Comparison of ENCODE assay signal across 7 cellular contexts in the genomic region with DNA sequence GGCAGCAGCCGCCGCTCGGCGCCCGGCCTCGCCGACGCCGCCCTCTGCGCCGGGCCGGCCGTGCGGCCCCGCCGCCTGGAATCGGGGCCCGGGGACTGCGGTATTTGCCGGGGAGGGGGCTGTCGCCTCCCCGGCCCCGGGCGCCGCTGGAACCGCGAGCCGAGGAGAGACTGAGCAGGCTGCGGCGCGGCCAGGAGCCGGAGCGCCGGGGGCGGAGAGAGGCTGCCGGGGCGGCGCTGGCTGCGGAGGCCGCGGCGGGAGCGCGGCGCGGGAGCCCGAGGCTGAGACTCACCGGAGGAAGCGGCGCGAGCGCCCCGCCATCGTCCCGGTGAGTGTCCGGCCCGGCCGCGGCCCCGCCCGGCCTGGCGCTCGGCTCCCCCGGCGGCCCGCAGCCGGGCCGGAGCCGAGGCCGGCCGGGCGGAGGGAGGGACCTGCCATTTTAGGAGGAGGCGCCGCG. TPM values are rescaled to one million over a fixed set of nuclear protein-coding genes. Genes with fewer than 3 reads are reported as not detected.
DNase-seq lines count a peak whose midpoint lies in the region; ATAC-seq and TF ChIP-seq lines count a peak whose summit lies in the region.

No MANE protein-coding gene starts in this region.

- peak overlapping the region; percentile 80 for H3K4me3 ChIP-seq in brain microvascular endothelial cell (ENCODE audit: low read depth, low read length)
- H3K4me3 ChIP-seq in lung, result peak overlapping the region; percentile 81
- H3K4me3 ChIP-seq in urinary bladder (ENCODE audit: low read depth, low read length), result peak overlapping the region; percentile 95

- H3K36me3 Mint-ChIP-seq in IgD-negative memory B cell, result no peaks in the 10 kb centered on the region

- no peak for ATAC-seq in lung (ENCODE audit: insufficient read depth, low FRiP score)

- H3K27ac ChIP-seq in brain microvascular endothelial cell (peak overlapping the region; percentile 98), lung (ENCODE audit: low read depth in 1 of 2, low read length in 1 of 2) (peak overlapping the region; percentile 100), urinary bladder (ENCODE audit: low read depth) (peak overlapping the region; percentile 100)

- no peak for TF ChIP-seq CTCF in GM13976 (IDR thresholded peaks at IDR 0.05; ENCODE audit: borderline replicate concordance, control extremely low read depth, extremely low read depth, insufficient read depth, missing control alignments)
- TF ChIP-seq CTCF in brain microvascular endothelial cell (IDR thresholded peaks at IDR 0.05; ENCODE audit: low read depth, low read length, missing control alignments), result no peak
- TF ChIP-seq CTCF in lung (IDR thresholded peaks at IDR 0.05; ENCODE audit: control extremely low read depth, extremely low read depth), result no peak

- peak overlapping the region in 3 of 4 donors; percentile 87 to 100 (median 97) for H3K4me3 Mint-ChIP-seq in IgD-negative memory B cell

- DNase-seq in GM13976 (ENCODE audit: low spot score) (peak; percentile 38), brain microvascular endothelial cell (no peak), lung (ENCODE audit: low spot score) (no peak), NCI-H1694 (lab: John Stamatoyannopoulos, UW) (no peak), GM19240 (ENCODE audit: insufficient read length, low spot score) (no peak)

- H3K9me3 ChIP-seq in lung (ENCODE audit: control insufficient read depth in 2 of 2, insufficient read depth in 1 of 2, low read length in 1 of 2), result no peaks in the 10 kb centered on the region

- H3K27me3 Mint-ChIP-seq in IgD-negative memory B cell, result no peaks in the 10 kb centered on the region

- H3K9me3 Mint-ChIP-seq in IgD-negative memory B cell, result peaks cover 0 to 4% (median 0%) of the 10 kb centered on the region in 3 donors

- H3K27ac Mint-ChIP-seq in IgD-negative memory B cell, result peak overlapping the region in 2 of 3 donors; percentile 96 to 99

- in situ Hi-C loops in GM13976 (cut with MboI; ENCODE audit: low sequenced_read_pairs, unreplicated experiment), result no loop called here
- in situ Hi-C loops in brain microvascular endothelial cell (cut with HindIII; ENCODE audit: low pct_ligation_motif_present, low sequenced_read_pairs), result no loop called here

- peaks cover 36 to 48% (median 48%) of the 10 kb centered on the region in 3 donors for H3K4me1 Mint-ChIP-seq in IgD-negative memory B cell

- H3K36me3 ChIP-seq in brain microvascular endothelial cell (replicated peaks), result no peaks in the 10 kb centered on the region
- no peaks in the 10 kb centered on the region for H3K36me3 ChIP-seq in lung (ENCODE audit: control insufficient read depth in 2 of 2, insufficient read depth in 2 of 2, low read length in 2 of 2)
- H3K36me3 ChIP-seq in urinary bladder (ENCODE audit: insufficient read depth), result no peaks in the 10 kb centered on the region

- WGBS in lung, 2 donors, result 0% methylated on average over 35 to 75 of the region's 75 CpGs
- WGBS in urinary bladder, result under 1% methylated on average over 75 of the region's 75 CpGs

- H3K4me1 ChIP-seq in lung (ENCODE audit: control insufficient read depth in 2 of 2, insufficient read depth in 2 of 2, low read length in 2 of 2) (peaks cover 2 to 5% of the 10 kb centered on the region in 2 donors), urinary bladder (ENCODE audit: insufficient read depth) (no peaks in the 10 kb centered on the region)

- H3K27me3 ChIP-seq in brain microvascular endothelial cell (replicated peaks) (no peaks in the 10 kb centered on the region), lung (ENCODE audit: control insufficient read depth, insufficient read depth) (no peaks in the 10 kb centered on the region)

RNA-seq across cellular contexts. Expression of a gene that starts 0.8 kb away (rescaled TPM):
- polyA plus RNA-seq in IgD-negative memory B cell, result 4.3 TPM
- 100 to 1,000 TPM in 1 of 2 donors, 10 to 100 TPM in 1; 64.0 to 149 TPM for total RNA-seq in lung
- polyA plus RNA-seq in lung, result 10 to 100 TPM; 22.1 to 22.5 TPM
- total RNA-seq in urinary bladder, result 132 TPM
- 29.0 TPM for polyA plus RNA-seq in urinary bladder
